10 cellular contexts compared by ENCODE assay signal in genomic region chr19:43759515-43759914, GRCh38. TPM values are rescaled to one million over a fixed set of nuclear protein-coding genes. Genes with fewer than 3 reads are reported as not detected.
DNase-seq lines count a peak whose midpoint lies in the region; TF ChIP-seq lines count a peak whose summit lies in the region.
"Had no signal": no experiment of that assay in that cellular context is flagged by ENCODE, and none has a peak within 500 bp of the region (broad histone marks: within the 10 kb centered on the region; RNA-seq: fewer than 3 reads in every experiment).

No MANE protein-coding gene starts in this region.

- peak; percentile 39 for DNase-seq in ACHN
- DNase-seq in SK-MEL-5 (ENCODE audit: low read depth, low spot score) = peak; percentile 88
- peak; percentile 61 for DNase-seq in fibroblast of gingiva (ENCODE audit: low read depth)
- DNase-seq in DMS79 (lab: John Stamatoyannopoulos, UW) = no peak
- DNase-seq in LoVo (ENCODE audit: low spot score) = no peak
- DNase-seq in stimulated activated CD4-positive, alpha-beta T cell treated with anti-CD3 and anti-CD28 coated beads, Interleukin-12 subunit alpha, Interleukin-12 subunit beta, amount 100 ng/mL, for 4 hours = no peak
- DNase-seq in medulla oblongata (ENCODE audit: extremely low spot score) = no peak
- DNase-seq: T1000 had no signal

- TF ChIP-seq CTCF in GM12874 (IDR thresholded peaks at IDR 0.05; ENCODE audit: insufficient read depth, low read depth, low read length) = peak; percentile 51

- in situ Hi-C loops in ACHN (cut with HindIII; ENCODE audit: low pct_ligation_motif_present, low pct_unique_long_range_greater_than_20kb, low sequenced_read_pairs) (no loop called here), SK-MEL-5 (cut with HindIII; ENCODE audit: low pct_unique_long_range_greater_than_20kb, low sequenced_read_pairs) (no loop called here)

RNA-seq across cellular contexts. Expression of gene SMG9, which starts 4.8 kb away (rescaled TPM):
- 16.3 and 21.1 TPM in 2 replicates for total RNA-seq in SK-MEL-5 (2014; rRNA removed; shearing (Covaris generic))
- 28.4 and 33.9 TPM in 2 replicates for polyA plus RNA-seq in SK-MEL-5 (2015; cell fraction: cytosol; rRNA removed)
- polyA plus RNA-seq in SK-MEL-5 (2015; cell fraction: nucleus; rRNA removed) = 59.2 and 92.8 TPM in 2 replicates

RNA-seq across cellular contexts. Expression of gene KCNN4, which starts 21.3 kb away (rescaled TPM):
- 1.4 and 1.7 TPM in 2 replicates for total RNA-seq in SK-MEL-5 (2014; rRNA removed; shearing (Covaris generic))
- polyA plus RNA-seq in SK-MEL-5 (2015; cell fraction: cytosol; rRNA removed) = 2.6 and 4.6 TPM in 2 replicates
- polyA plus RNA-seq in SK-MEL-5 (2015; cell fraction: nucleus; rRNA removed) = 10.9 and 12.9 TPM in 2 replicates

RNA-seq across cellular contexts. Expression of gene LYPD5, which starts 42.7 kb away (rescaled TPM):
- not detected in 2 replicates for total RNA-seq in SK-MEL-5 (2014; rRNA removed; shearing (Covaris generic))
- polyA plus RNA-seq in SK-MEL-5 (2015; cell fraction: cytosol; rRNA removed) = 0.06 TPM in 1 of 2 replicates, not detected in the other
- polyA plus RNA-seq in SK-MEL-5 (2015; cell fraction: nucleus; rRNA removed) = not detected in 2 replicates

RNA-seq across cellular contexts. Expression of gene IRGC, which starts 43.6 kb away (rescaled TPM):
- not detected in 2 replicates for total RNA-seq in SK-MEL-5 (2014; rRNA removed; shearing (Covaris generic))
- not detected in 2 replicates for polyA plus RNA-seq in SK-MEL-5 (2015; cell fraction: cytosol; rRNA removed)
- polyA plus RNA-seq in SK-MEL-5 (2015; cell fraction: nucleus; rRNA removed) = not detected in 2 replicates
- total RNA-seq: right atrium auricular region had no signal

Comparison
In these comparisons a context has a peak if more than half of its experiments do, and no peak if none do; other contexts are left out.
1. DNase-seq: peak in ACHN (single experiment), SK-MEL-5 (single experiment) and fibroblast of gingiva (single experiment); none in DMS79 (single experiment), LoVo (single experiment), stimulated activated CD4-positive, alpha-beta T cell treated with anti-CD3 and anti-CD28 coated beads, Interleukin-12 subunit alpha, Interleukin-12 subunit beta, amount 100 ng/mL, for 4 hours (single experiment) and medulla oblongata (single experiment).